15 cellular contexts compared by ENCODE assay signal in genomic region chr3:66041828-66042227, GRCh38. TPM values are rescaled to one million over a fixed set of nuclear protein-coding genes. Genes with fewer than 3 reads are reported as not detected.
DNase-seq lines count a peak whose midpoint lies in the region; ATAC-seq and TF ChIP-seq lines count a peak whose summit lies in the region.
"Had no signal": no experiment of that assay in that cellular context is flagged by ENCODE, and none has a peak within 500 bp of the region (broad histone marks: within the 10 kb centered on the region; RNA-seq: fewer than 3 reads in every experiment).

No MANE protein-coding gene starts in this region.

- H3K4me3 ChIP-seq in adipocyte (ENCODE audit: low read length) = no peak overlapping the region
- H3K4me3 ChIP-seq in liver (ENCODE audit: low read depth in 1 of 3, low read length in 3 of 3) = no peak overlapping the region
- no peak overlapping the region for H3K4me3 ChIP-seq in gastrocnemius medialis
- H3K4me3 ChIP-seq: HAP-1, K562 had no signal

- H3K4me1 ChIP-seq in adipocyte (ENCODE audit: control insufficient read depth, insufficient read depth, low read length) (peaks cover 36% of the 10 kb centered on the region), liver (ENCODE audit: control insufficient read depth in 4 of 4, insufficient read depth in 4 of 4, low read length in 3 of 4) (peaks cover 0 to 17% (median 4%) of the 10 kb centered on the region in 4 donors), gastrocnemius medialis (peaks cover 5 to 9% of the 10 kb centered on the region in 2 donors)
- H3K4me1 ChIP-seq: HAP-1 had no signal

- in situ Hi-C loops in gastrocnemius medialis (cut with MboI; ENCODE audit: low sequenced_read_pairs in 4 of 4) = loop anchor here in 1 of 4 donors (25.0 kb wide), 1 partner anchor 470 kb away; the partner anchor contains the start of gene LRIG1

- no peaks in the 10 kb centered on the region for H3K27me3 ChIP-seq in adipocyte (replicated peaks; ENCODE audit: control insufficient read depth, insufficient read depth, low read length)
- H3K27me3 ChIP-seq in liver (ENCODE audit: control insufficient read depth in 4 of 4, insufficient read depth in 4 of 4, low read length in 3 of 4) = no peaks in the 10 kb centered on the region
- H3K27me3 ChIP-seq in gastrocnemius medialis = no peaks in the 10 kb centered on the region

- DNase-seq in HFFc6 (no peak), adipocyte (ENCODE audit: low read depth) (no peak), gastrocnemius medialis (no peak), head of caudate nucleus (no peak)
- DNase-seq: AML-193; Calu3; CD4-positive, alpha-beta T cell; DMS79 treated with DMSO at 0.1 percent for 48 hours; GF-D8 had no signal

- peak overlapping the region; percentile 69 for H3K4me3 Mint-ChIP-seq in HFFc6
- H3K4me3 Mint-ChIP-seq: CD4-positive, alpha-beta T cell had no signal

- ATAC-seq in esophagus mucosa = no peak
- ATAC-seq in gastrocnemius medialis = no peak
- no peak for ATAC-seq in GM19395 (IDR thresholded peaks at IDR 0.05; ENCODE audit: unreplicated experiment)
- ATAC-seq: K562 had no signal

- no peaks in the 10 kb centered on the region for H3K9me3 Mint-ChIP-seq in HFFc6
- H3K9me3 Mint-ChIP-seq: CD4-positive, alpha-beta T cell had no signal

- H3K36me3 ChIP-seq in adipocyte (ENCODE audit: control insufficient read depth, insufficient read depth, low read length, severe bottlenecking) = no peaks in the 10 kb centered on the region
- H3K36me3 ChIP-seq in liver (ENCODE audit: control insufficient read depth in 4 of 4, insufficient read depth in 3 of 4, low read depth in 1 of 4, low read length in 3 of 4) = no peaks in the 10 kb centered on the region
- no peaks in the 10 kb centered on the region for H3K36me3 ChIP-seq in gastrocnemius medialis
- H3K36me3 ChIP-seq: HAP-1 had no signal

- H3K4me1 Mint-ChIP-seq in HFFc6 (ENCODE audit: low read depth) = peaks cover 59% of the 10 kb centered on the region

- peak overlapping the region; percentile 91 for H3K9ac ChIP-seq in adipocyte (ENCODE audit: low read length)
- no peak overlapping the region for H3K9ac ChIP-seq in liver (ENCODE audit: low read depth in 1 of 2, low read length in 2 of 2)

- intact Hi-C loops in gastrocnemius medialis (cut with DNase I; ENCODE audit: low total_unique reads) = no loop called here
- intact Hi-C loops in head of caudate nucleus (cut with DNase I) = loop anchor here (10.0 kb wide), 1 partner anchor 247 kb away; no protein-coding TSS in a partner anchor

- peaks cover 2% of the 10 kb centered on the region for H3K27me3 Mint-ChIP-seq in HFFc6 (ENCODE audit: insufficient read depth)

- no peak for TF ChIP-seq CTCF in HFFc6 (IDR thresholded peaks at IDR 0.05)
- TF ChIP-seq CTCF in liver (IDR thresholded peaks at IDR 0.05; ENCODE audit: low read depth, low read length, missing input control) = no peak
- no peak for TF ChIP-seq CTCF in gastrocnemius medialis (IDR thresholded peaks at IDR 0.05 in 4 of 5, conservative IDR thresholded peaks at IDR 0.05 in 1 of 5)

- H3K9me3 ChIP-seq in adipocyte (ENCODE audit: control insufficient read depth, low read length) = no peaks in the 10 kb centered on the region
- no peaks in the 10 kb centered on the region for H3K9me3 ChIP-seq in liver (ENCODE audit: control insufficient read depth in 4 of 4, low read length in 3 of 4)
- no peaks in the 10 kb centered on the region for H3K9me3 ChIP-seq in gastrocnemius medialis
- H3K9me3 ChIP-seq: HAP-1 had no signal

- peak overlapping the region; percentile 85 for H3K27ac Mint-ChIP-seq in HFFc6
- H3K27ac Mint-ChIP-seq: CD4-positive, alpha-beta T cell had no signal

- no peak for TF ChIP-seq RAD21 in liver (IDR thresholded peaks at IDR 0.05)

- no peak for TF ChIP-seq POLR2A in gastrocnemius medialis (IDR thresholded peaks at IDR 0.05)

- H3K36me3 Mint-ChIP-seq in HFFc6 (ENCODE audit: low read depth) = peaks cover 11% of the 10 kb centered on the region

- H3K27ac ChIP-seq in liver (ENCODE audit: low read depth in 1 of 2, low read length in 2 of 2) (no peak overlapping the region), gastrocnemius medialis (no peak overlapping the region)
- H3K27ac ChIP-seq: C4-2B had no signal

TF ChIP-seq in liver, 16 proteins besides CTCF, POLR2A, EP300 and RAD21:
- TF ChIP-seq NR2F2 (IDR thresholded peaks at IDR 0.05) = no peak
- peak; percentile 30 to 58 for TF ChIP-seq HNF4A (conservative IDR thresholded peaks at IDR 0.05)

RNA-seq across cellular contexts. Expression of gene MAGI1, which starts 3.1 kb away (rescaled TPM):
- 10 to 100 TPM; 21.1 to 30.5 (median 22.4) TPM for total RNA-seq in HFFc6 (2021; fragmentation: NEBNext Ultra II Directional; extraction: Animal tissue kit (Norgen Biotek cat#: 25700))
- 10 to 100 TPM; 18.1 to 68.8 TPM for total RNA-seq in liver
- 1 to 10 TPM; 9.6 to 9.9 TPM for polyA plus RNA-seq in liver
- total RNA-seq in esophagus mucosa = 13.7 TPM
- 1 to 10 TPM; 2.6 to 7.5 (median 3.9) TPM for total RNA-seq in gastrocnemius medialis
- total RNA-seq: CD4-positive, alpha-beta T cell had no signal
